Comparison of ENCODE assay signal across 8 cellular contexts in the genomic region with DNA sequence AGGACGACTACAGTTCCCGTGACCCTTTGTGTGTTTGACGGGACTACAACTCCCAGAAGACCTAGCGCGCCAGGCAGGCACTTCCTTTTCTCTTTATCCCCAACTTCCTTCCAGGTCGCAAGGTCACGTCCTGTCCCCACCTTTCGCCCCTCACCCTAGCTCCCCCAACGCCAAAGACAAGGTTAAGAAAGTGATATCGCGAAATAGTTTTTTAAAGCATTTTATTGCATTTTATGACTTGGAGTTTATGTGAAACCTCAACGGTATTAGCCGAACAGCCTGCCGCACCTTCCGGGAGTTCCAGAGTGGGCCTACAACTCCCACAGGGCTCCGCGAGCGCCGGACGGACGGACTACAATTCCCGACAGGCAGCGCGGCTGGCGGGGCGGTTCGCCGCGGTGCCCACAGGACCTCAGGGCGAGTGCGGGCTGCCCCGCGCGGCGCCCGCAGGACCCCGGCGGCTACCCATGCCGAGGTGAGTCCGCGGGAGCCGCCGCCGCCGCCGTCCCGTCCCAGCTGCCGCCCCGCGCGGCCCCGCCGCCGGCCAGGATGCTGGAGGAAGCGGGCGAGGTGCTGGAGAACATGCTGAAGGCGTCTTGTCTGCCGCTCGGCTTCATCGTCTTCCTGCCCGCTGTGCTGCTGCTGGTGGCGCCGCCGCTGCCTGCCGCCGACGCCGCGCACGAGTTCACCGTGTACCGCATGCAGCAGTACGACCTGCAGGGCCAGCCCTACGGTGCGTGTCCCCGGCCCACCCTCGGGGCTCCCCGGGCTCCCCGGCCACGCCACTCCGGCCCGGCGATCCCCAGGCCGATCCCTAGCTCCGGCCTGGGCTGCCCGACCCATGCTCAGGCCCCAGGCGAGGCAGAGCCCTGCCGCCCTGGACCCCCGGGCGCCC. TPM values are rescaled to one million over a fixed set of nuclear protein-coding genes. Genes with fewer than 3 reads are reported as not detected.
A peak's percentile ranks its signal among the peaks of the same experiment; 100 is the strongest.
DNase-seq lines count a peak whose midpoint lies in the region; ATAC-seq and TF ChIP-seq lines count a peak whose summit lies in the region.

A gene with protein sequence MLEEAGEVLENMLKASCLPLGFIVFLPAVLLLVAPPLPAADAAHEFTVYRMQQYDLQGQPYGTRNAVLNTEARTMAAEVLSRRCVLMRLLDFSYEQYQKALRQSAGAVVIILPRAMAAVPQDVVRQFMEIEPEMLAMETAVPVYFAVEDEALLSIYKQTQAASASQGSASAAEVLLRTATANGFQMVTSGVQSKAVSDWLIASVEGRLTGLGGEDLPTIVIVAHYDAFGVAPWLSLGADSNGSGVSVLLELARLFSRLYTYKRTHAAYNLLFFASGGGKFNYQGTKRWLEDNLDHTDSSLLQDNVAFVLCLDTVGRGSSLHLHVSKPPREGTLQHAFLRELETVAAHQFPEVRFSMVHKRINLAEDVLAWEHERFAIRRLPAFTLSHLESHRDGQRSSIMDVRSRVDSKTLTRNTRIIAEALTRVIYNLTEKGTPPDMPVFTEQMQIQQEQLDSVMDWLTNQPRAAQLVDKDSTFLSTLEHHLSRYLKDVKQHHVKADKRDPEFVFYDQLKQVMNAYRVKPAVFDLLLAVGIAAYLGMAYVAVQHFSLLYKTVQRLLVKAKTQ (plus strand): TSS at position 449 of the 895 bp plus-strand sequence. CDS start 101 bp downstream, at position 550.

- POLR2A ChIA-PET in activated B cell treated with CpG ODN at 0.5 μM for 24 hours (lab: Charles Lee): interaction anchor here (0.6 to 3.5 kb wide), 5 partner anchors 10 to 1525 kb away, joined by 3 to 25 read pairs (median 3); no protein-coding TSS in a partner anchor

- CTCF ChIA-PET in activated B cell treated with CpG ODN at 0.5 μM for 24 hours (lab: Charles Lee): interaction anchor here (1.1 to 1.2 kb wide), 2 partner anchors 22 to 38 kb away, joined by 3 read pairs; no protein-coding TSS in a partner anchor

- DNase-seq in ACHN (peak; percentile 90), NCI-H345 (lab: John Stamatoyannopoulos, UW) (peak; percentile 94), activated B cell treated with CpG ODN at 0.5 μM for 24 hours (peak; percentile 98), caudate nucleus (lab: John Stamatoyannopoulos, UW) (peak; percentile 82 to 100 (median 96)), immature natural killer cell (peak; percentile 94 to 95 (median 95)), smooth muscle cell of the brain vasculature (ENCODE audit: low read depth, low spot score) (peak; percentile 87)

- H3K27ac Mint-ChIP-seq in activated B cell treated with CpG ODN at 0.5 μM for 24 hours (peak within 1 kb of the TSS; percentile 95), immature natural killer cell (peak within 1 kb of the TSS; percentile 90 to 97 (median 94))

- intact Hi-C loops in activated B cell treated with CpG ODN at 0.5 μM for 24 hours (cut with micrococcal nuclease): loop anchor here (1.0 to 10.0 kb wide), 6 partner anchors 53 to 1101 kb away; a partner anchor contains a TSS

- peak within 1 kb of the TSS; percentile 99 for H3K27ac ChIP-seq in caudate nucleus (ENCODE audit: low read depth, low read length)

- peak within 1 kb of the TSS; percentile 93 for H3K4me3 Mint-ChIP-seq in activated B cell treated with CpG ODN at 0.5 μM for 24 hours
- H3K4me3 Mint-ChIP-seq in immature natural killer cell: peak within 1 kb of the TSS; percentile 90 to 97 (median 94)

- in situ Hi-C loops in ACHN (cut with HindIII; ENCODE audit: low pct_ligation_motif_present, low pct_unique_long_range_greater_than_20kb, low sequenced_read_pairs): no loop called here
- in situ Hi-C loops in GM18951 (cut with MboI; ENCODE audit: low sequenced_read_pairs, unreplicated experiment): no loop called here

- H3K36me3 Mint-ChIP-seq in activated B cell treated with CpG ODN at 0.5 μM for 24 hours (ENCODE audit: low read depth): peaks cover 30% of the 10 kb centered on the region
- H3K36me3 Mint-ChIP-seq in immature natural killer cell: peaks cover 2 to 7% (median 4%) of the 10 kb centered on the region in 3 donors

- ATAC-seq in HG03196 (IDR thresholded peaks at IDR 0.05; ENCODE audit: unreplicated experiment): peak; percentile 70
- ATAC-seq in activated B cell treated with CpG ODN at 0.5 μM for 24 hours (ENCODE audit: low read depth): peak; percentile 86

- H3K4me1 Mint-ChIP-seq in activated B cell treated with CpG ODN at 0.5 μM for 24 hours (peaks cover 74% of the 10 kb centered on the region), immature natural killer cell (peaks cover 61 to 63% of the 10 kb centered on the region in 2 donors)

- peak; percentile 79 for TF ChIP-seq POLR2A in GM18951 (IDR thresholded peaks at IDR 0.05; ENCODE audit: extremely low read depth, insufficient read depth, insufficient read length)

- no peak for TF ChIP-seq CTCF in activated B cell treated with CpG ODN at 0.5 μM for 24 hours (IDR thresholded peaks at IDR 0.05)

- H3K27me3 Mint-ChIP-seq in activated B cell treated with CpG ODN at 0.5 μM for 24 hours: no peaks in the 10 kb centered on the region
- peaks cover 3 to 10% (median 8%) of the 10 kb centered on the region in 3 donors for H3K27me3 Mint-ChIP-seq in immature natural killer cell (ENCODE audit: low read depth in 3 of 3)

- H3K9me3 Mint-ChIP-seq in activated B cell treated with CpG ODN at 0.5 μM for 24 hours (no peaks in the 10 kb centered on the region), immature natural killer cell (no peaks in the 10 kb centered on the region)

RNA-seq across cellular contexts. Expression of the gene that starts here (rescaled TPM):
- 61.1 and 64.8 TPM in 2 replicates for total RNA-seq in activated B cell treated with CpG ODN at 0.5 μM for 24 hours
- 10 to 100 TPM; 22.8 to 58.8 (median 55.2) TPM for polyA plus RNA-seq in immature natural killer cell

Comparison
In these comparisons a context has a peak if more than half of its experiments do, and no peak if none do; other contexts are left out.
1. Peak in every context shown above with its lines: DNase-seq, ATAC-seq and H3K27ac ChIP-seq.